ENCODE assay signal across 8 cellular contexts in the genomic region with DNA sequence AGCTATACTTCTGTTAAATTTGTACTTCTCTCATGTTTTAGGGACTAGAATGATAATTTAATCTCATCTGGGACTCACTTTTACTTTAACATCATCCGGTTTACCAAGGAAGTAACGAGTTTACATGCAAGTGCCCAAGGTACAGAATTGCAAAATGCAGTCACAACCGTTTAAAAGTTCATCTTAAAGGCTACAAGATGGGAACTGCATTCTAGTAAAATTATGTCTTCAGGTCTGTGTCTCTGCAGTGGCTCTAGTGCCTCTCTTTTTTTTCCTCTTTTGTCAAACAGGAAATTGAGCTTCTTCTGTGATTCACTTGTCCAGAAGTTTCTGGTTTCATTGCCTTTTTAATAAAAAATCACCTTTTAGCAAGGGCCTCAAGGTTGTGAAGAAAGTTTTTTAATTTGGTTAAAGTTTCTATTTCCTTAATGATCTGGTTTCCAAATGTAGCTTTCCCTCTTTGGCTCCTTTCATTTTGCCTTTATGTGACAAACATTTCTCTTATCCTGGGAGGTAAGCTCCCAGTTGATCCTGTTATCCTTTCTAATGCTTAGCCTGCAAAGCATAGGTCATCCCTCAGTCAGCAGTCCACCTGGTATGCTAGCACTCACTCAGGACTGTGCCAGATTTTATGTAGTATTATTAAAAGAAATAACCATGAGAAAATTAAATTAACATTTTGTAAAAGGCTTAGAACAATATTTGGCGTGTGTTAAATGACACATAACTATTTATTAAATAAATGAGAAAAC. TPM values are rescaled to one million over a fixed set of nuclear protein-coding genes. Genes with fewer than 3 reads are reported as not detected.
A peak's percentile ranks its signal among the peaks of the same experiment; 100 is the strongest.
DNase-seq lines count a peak whose midpoint lies in the region; ATAC-seq and TF ChIP-seq lines count a peak whose summit lies in the region.

No MANE protein-coding gene starts in this region.

- DNase-seq in AG10803 (ENCODE audit: low read depth) = no peak
- DNase-seq in ascending aorta (ENCODE audit: low spot score in 2 of 2) = no peak
- DNase-seq in lower lobe of right lung = no peak
- DNase-seq in aorta = no peak
- DNase-seq in HEK293T (ENCODE audit: extremely low spot score) = no peak

- CTCF ChIA-PET in HEK293T (lab: Yijun Ruan, JAX) = no interaction called here

- H3K27me3 ChIP-seq in HUES64 (ENCODE audit: insufficient read depth, low read length) (no peaks in the 10 kb centered on the region; the same call in 1 of the 2 replicates), ascending aorta (no peaks in the 10 kb centered on the region), lower lobe of right lung (ENCODE audit: low read depth) (no peaks in the 10 kb centered on the region), aorta (ENCODE audit: control insufficient read depth in 1 of 2, insufficient read depth in 2 of 2, low read length in 1 of 2) (no peaks in the 10 kb centered on the region)

- H3K9ac ChIP-seq in HUES64 (ENCODE audit: low read depth, low read length) = no peak overlapping the region; the same call in 1 of the 2 replicates

- TF ChIP-seq CTCF in AG10803 (conservative IDR thresholded peaks at IDR 0.05; ENCODE audit: low read length) (no peak), ascending aorta (IDR thresholded peaks at IDR 0.05) (no peak), lower lobe of right lung (IDR thresholded peaks at IDR 0.05) (no peak)

- intact Hi-C loops in ascending aorta (cut with DNase I) = loop anchor here (10.0 kb wide), 1 partner anchor 1668 kb away; no protein-coding TSS in a partner anchor
- intact Hi-C loops in lower lobe of right lung (cut with DNase I) = no loop called here
- intact Hi-C loops in aorta (cut with DNase I) = loop anchor here in 1 of 2 donors (10.0 kb wide), 1 partner anchor 88 kb away; no protein-coding TSS in a partner anchor

- no peak for ATAC-seq in lower lobe of right lung
- no peak for ATAC-seq in aorta (ENCODE audit: low FRiP score)
- no peak for ATAC-seq in GM18870 (IDR thresholded peaks at IDR 0.05; ENCODE audit: unreplicated experiment)
- ATAC-seq in GM21367 (IDR thresholded peaks at IDR 0.05; ENCODE audit: unreplicated experiment) = no peak

- POLR2A ChIA-PET in HEK293T (lab: Yijun Ruan, JAX) = no interaction called here

- H3K9me3 ChIP-seq in HUES64 (ENCODE audit: insufficient read depth, low read depth, low read length) = no peaks in the 10 kb centered on the region
- no peaks in the 10 kb centered on the region for H3K9me3 ChIP-seq in ascending aorta
- no peaks in the 10 kb centered on the region for H3K9me3 ChIP-seq in lower lobe of right lung
- no peaks in the 10 kb centered on the region for H3K9me3 ChIP-seq in aorta (ENCODE audit: control insufficient read depth, low read length)

- H3K4me3 ChIP-seq in AG10803 (ENCODE audit: low read length) = peak overlapping the region; percentile 95
- peak overlapping the region; percentile 69 for H3K4me3 ChIP-seq in HUES64 (ENCODE audit: low read length)
- peak overlapping the region; percentile 92 to 99 for H3K4me3 ChIP-seq in ascending aorta
- peak overlapping the region; percentile 83 for H3K4me3 ChIP-seq in lower lobe of right lung
- H3K4me3 ChIP-seq in aorta (ENCODE audit: low read length in 2 of 2) = peak overlapping the region; percentile 95 to 97

- H3K27ac ChIP-seq in HUES64 (ENCODE audit: low read depth, low read length) (no peak overlapping the region), ascending aorta (peak overlapping the region; percentile 98), lower lobe of right lung (peak overlapping the region; percentile 96), aorta (ENCODE audit: low read depth in 1 of 2, low read length in 2 of 2) (no peak overlapping the region)

- H3K4me1 ChIP-seq in HUES64 (ENCODE audit: insufficient read depth, low read length) (peaks cover 38% of the 10 kb centered on the region), ascending aorta (peaks cover 0 to 28% of the 10 kb centered on the region in 2 donors), lower lobe of right lung (peaks cover 59% of the 10 kb centered on the region), aorta (ENCODE audit: control insufficient read depth in 1 of 2, insufficient read depth in 2 of 2, low read length in 2 of 2) (peaks cover 0 to 2% of the 10 kb centered on the region in 2 donors)

- no peaks in the 10 kb centered on the region; the same call in none of the 2 replicates for H3K36me3 ChIP-seq in HUES64 (ENCODE audit: insufficient read depth, low read length)
- no peaks in the 10 kb centered on the region for H3K36me3 ChIP-seq in ascending aorta
- H3K36me3 ChIP-seq in lower lobe of right lung = no peaks in the 10 kb centered on the region
- H3K36me3 ChIP-seq in aorta (ENCODE audit: control insufficient read depth in 1 of 2, insufficient read depth in 2 of 2, low read length in 1 of 2) = no peaks in the 10 kb centered on the region

- WGBS in HUES64 = 17% methylated on average over 3 of the region's 4 CpGs
- WGBS in aorta, 2 donors = 1 to 3% methylated on average over 4 of the region's 4 CpGs

TF ChIP-seq in HEK293T, 16 proteins besides CTCF, POLR2A, EP300 and RAD21:
- no peak for TF ChIP-seq HDGF (IDR thresholded peaks at IDR 0.05; ENCODE audit: borderline replicate concordance)
- no peak for TF ChIP-seq BHLHE40 (IDR thresholded peaks at IDR 0.05; ENCODE audit: borderline replicate concordance)
- no peak for TF ChIP-seq CTBP1 (IDR thresholded peaks at IDR 0.05; ENCODE audit: borderline replicate concordance)
- TF ChIP-seq SP1 (IDR thresholded peaks at IDR 0.05) = no peak
- no peak for TF ChIP-seq FOXA1 (IDR thresholded peaks at IDR 0.05)
- TF ChIP-seq L3MBTL2 (conservative IDR thresholded peaks at IDR 0.05) = no peak
- TF ChIP-seq LEF1 (IDR thresholded peaks at IDR 0.05; ENCODE audit: borderline replicate concordance) = no peak
- TF ChIP-seq FOXM1 (IDR thresholded peaks at IDR 0.05; ENCODE audit: borderline replicate concordance) = no peak
- TF ChIP-seq ELF4 (IDR thresholded peaks at IDR 0.05) = no peak
- TF ChIP-seq SUZ12 (IDR thresholded peaks at IDR 0.05) = no peak
- TF ChIP-seq, protein P1, sequence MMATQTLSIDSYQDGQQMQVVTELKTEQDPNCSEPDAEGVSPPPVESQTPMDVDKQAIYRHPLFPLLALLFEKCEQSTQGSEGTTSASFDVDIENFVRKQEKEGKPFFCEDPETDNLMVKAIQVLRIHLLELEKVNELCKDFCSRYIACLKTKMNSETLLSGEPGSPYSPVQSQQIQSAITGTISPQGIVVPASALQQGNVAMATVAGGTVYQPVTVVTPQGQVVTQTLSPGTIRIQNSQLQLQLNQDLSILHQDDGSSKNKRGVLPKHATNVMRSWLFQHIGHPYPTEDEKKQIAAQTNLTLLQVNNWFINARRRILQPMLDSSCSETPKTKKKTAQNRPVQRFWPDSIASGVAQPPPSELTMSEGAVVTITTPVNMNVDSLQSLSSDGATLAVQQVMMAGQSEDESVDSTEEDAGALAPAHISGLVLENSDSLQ (IDR thresholded peaks at IDR 0.05) = no peak
- TF ChIP-seq ARNT (IDR thresholded peaks at IDR 0.05) = no peak
- TF ChIP-seq FOXK2 (IDR thresholded peaks at IDR 0.05) = no peak
- no peak for TF ChIP-seq NFRKB (IDR thresholded peaks at IDR 0.05)
- TF ChIP-seq ZNF384 (IDR thresholded peaks at IDR 0.05) = no peak

RNA-seq across cellular contexts. Expression of a gene that starts 2.4 kb away (rescaled TPM):
- polyA plus RNA-seq in HUES64 (2013, experiment 1 of 2) = 35.0 TPM
- 34.9 TPM for polyA plus RNA-seq in HUES64 (2013, experiment 2 of 2)
- total RNA-seq in ascending aorta (132 TPM), lower lobe of right lung (180 TPM), aorta (100 to 1,000 TPM; 344 to 425 TPM)
- 100 to 1,000 TPM in 1 of 2 donors, 10 to 100 TPM in 1; 59.4 to 109 TPM for polyA plus RNA-seq in aorta

Comparison
In these comparisons a context has a peak if more than half of its experiments do, and no peak if none do; other contexts are left out.
1. H3K27ac ChIP-seq: peak in ascending aorta (2 of 2) and lower lobe of right lung (single experiment); none in HUES64 (single experiment) and aorta (0 of 2).
2. Peak in every context shown above with its lines, with median percentiles within 50 percentile points of each other: H3K4me3 ChIP-seq.